10 cellular contexts compared by ENCODE assay signal in the genomic region with DNA sequence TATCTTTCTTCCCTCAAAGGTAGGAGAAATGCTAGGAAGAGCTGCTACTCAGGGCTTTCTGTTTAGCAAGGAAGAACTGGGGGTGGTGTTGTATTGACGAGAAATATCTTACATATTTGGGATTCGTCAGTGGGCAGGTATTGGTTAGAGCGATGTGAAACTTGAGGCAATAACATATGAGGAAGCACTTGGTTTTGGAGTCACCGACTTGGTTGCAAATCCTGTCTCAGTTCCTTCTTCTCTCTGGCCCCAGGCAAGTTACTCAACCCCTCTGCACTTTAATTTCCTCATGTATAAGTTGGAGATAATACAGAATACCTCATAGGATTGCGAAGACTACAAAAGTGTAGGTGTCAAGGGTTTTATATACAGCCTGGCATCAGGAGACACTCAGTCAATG. TPM values are rescaled to one million over a fixed set of nuclear protein-coding genes. Genes with fewer than 3 reads are reported as not detected.
DNase-seq lines count a peak whose midpoint lies in the region; ATAC-seq, FAIRE-seq and TF ChIP-seq lines count a peak whose summit lies in the region.
"Had no signal": no experiment of that assay in that cellular context is flagged by ENCODE, and none has a peak within 500 bp of the region (broad histone marks: within the 10 kb centered on the region; RNA-seq: fewer than 3 reads in every experiment).

No MANE protein-coding gene starts in this region.

- no peak overlapping the region for H3K4me3 ChIP-seq in gastroesophageal sphincter
- no peak overlapping the region for H3K4me3 ChIP-seq in tibial nerve
- H3K4me3 ChIP-seq: tibial artery had no signal

- H3K36me3 ChIP-seq in gastroesophageal sphincter: no peaks in the 10 kb centered on the region
- no peaks in the 10 kb centered on the region for H3K36me3 ChIP-seq in tibial nerve
- H3K36me3 ChIP-seq: tibial artery had no signal

- no peaks in the 10 kb centered on the region for H3K27me3 ChIP-seq in gastroesophageal sphincter
- no peaks in the 10 kb centered on the region for H3K27me3 ChIP-seq in tibial nerve
- H3K27me3 ChIP-seq: tibial artery had no signal

- no peaks in the 10 kb centered on the region for H3K4me1 ChIP-seq in gastroesophageal sphincter
- no peaks in the 10 kb centered on the region for H3K4me1 ChIP-seq in tibial nerve
- H3K4me1 ChIP-seq: tibial artery had no signal

- ATAC-seq in GM21619 (IDR thresholded peaks at IDR 0.05; ENCODE audit: unreplicated experiment) (peak; percentile 88), gastroesophageal sphincter (peak; percentile 50), HG02763 (IDR thresholded peaks at IDR 0.05; ENCODE audit: unreplicated experiment) (no peak)

- TF ChIP-seq EP300 in gastroesophageal sphincter (IDR thresholded peaks at IDR 0.05): no peak
- TF ChIP-seq EP300 in tibial nerve (IDR thresholded peaks at IDR 0.05): peak in 1 of 2 donors; percentile 21

- no peak overlapping the region for H3K27ac ChIP-seq in gastroesophageal sphincter
- H3K27ac ChIP-seq in tibial nerve: no peak overlapping the region
- H3K27ac ChIP-seq: tibial artery had no signal

- no peak for DNase-seq in GM12891 (ENCODE audit: insufficient read length, low spot score)
- DNase-seq in KBM-7: peak; percentile 52
- no peak for DNase-seq in activated naive CD4-positive, alpha-beta T cell (lab: John Stamatoyannopoulos, UW)
- DNase-seq in NCI-H526 treated with DMSO at 0.1 percent for 48 hours (lab: John Stamatoyannopoulos, UW): no peak
- no peak for DNase-seq in tibial nerve (ENCODE audit: low spot score in 2 of 2)
- DNase-seq: stimulated activated CD4-positive, alpha-beta T cell treated with anti-CD3 and anti-CD28 coated beads, Interleukin-15, amount 100 ng/mL, for 24 hours; tibial artery had no signal

- FAIRE-seq in GM12891 (lab: Jason Lieb, UNC): peak; percentile 95

- in situ Hi-C loops in KBM-7 (cut with MboI; ENCODE audit: low pct_unique_long_range_greater_than_20kb, low sequenced_read_pairs): no loop called here

- TF ChIP-seq POLR2A in GM12891 (IDR thresholded peaks at IDR 0.05; ENCODE audit: low read depth, low read length) (no peak), gastroesophageal sphincter (IDR thresholded peaks at IDR 0.05) (no peak), tibial nerve (IDR thresholded peaks at IDR 0.05) (no peak)

- no peaks in the 10 kb centered on the region for H3K9me3 ChIP-seq in gastroesophageal sphincter
- no peaks in the 10 kb centered on the region for H3K9me3 ChIP-seq in tibial nerve
- H3K9me3 ChIP-seq: tibial artery had no signal

- 82% methylated on average over 5 of the region's 5 CpGs for WGBS in gastroesophageal sphincter (ENCODE audit: low coverage in 1 of 2), 2 donors
- WGBS in tibial nerve, 2 donors: 71 to 81% methylated on average over 5 of the region's 5 CpGs

- TF ChIP-seq CTCF in gastroesophageal sphincter (IDR thresholded peaks at IDR 0.05) (no peak), tibial nerve (IDR thresholded peaks at IDR 0.05) (no peak)

TF ChIP-seq in GM12891, 5 proteins besides CTCF, POLR2A, EP300 and RAD21:
- TF ChIP-seq SPI1 (IDR thresholded peaks at IDR 0.05; ENCODE audit: low read depth, low read length): peak; percentile 91
- no peak for TF ChIP-seq PAX5 (IDR thresholded peaks at IDR 0.05; ENCODE audit: insufficient read depth, low read length, severe bottlenecking)
- TF ChIP-seq POLR2AphosphoS5 (IDR thresholded peaks at IDR 0.05; ENCODE audit: low read depth, low read length): no peak

RNA-seq across cellular contexts. Expression of gene GPAT3, which starts 34.1 kb away (rescaled TPM):
- polyA plus RNA-seq in GM12891 (2012; ENCODE audit: low read depth, missing spikeins): 0.17 TPM
- total RNA-seq in gastroesophageal sphincter: 1 to 10 TPM; 1.7 to 6.6 (median 4.9) TPM
- 1 to 10 TPM in 3 of 4 donors, under 1 TPM in 1; 0.90 to 8.1 (median 6.7) TPM for total RNA-seq in tibial nerve
